Comparison of ENCODE assay signal across 2 cellular contexts in the genomic region with DNA sequence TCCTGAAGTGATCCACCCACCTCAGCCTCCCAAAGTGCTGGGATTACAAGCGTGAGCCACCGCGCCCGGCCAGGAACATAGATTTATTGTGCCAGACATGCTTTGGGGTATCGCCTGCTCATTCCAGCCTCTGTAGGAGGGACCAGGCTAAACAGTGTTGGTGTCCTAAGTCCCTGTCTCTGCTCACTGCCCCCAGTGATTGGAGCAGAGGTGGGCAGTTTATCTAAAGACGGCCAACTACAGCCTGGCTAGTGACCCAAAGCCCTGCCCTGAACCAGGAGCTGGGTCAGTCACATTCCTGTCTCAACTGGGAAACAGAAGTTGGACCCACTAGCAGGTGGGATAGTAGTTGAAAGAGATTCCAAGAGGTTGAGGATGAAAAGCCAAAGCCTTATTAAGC.
TF ChIP-seq lines count a peak whose summit lies in the region.

No MANE protein-coding gene starts in this region.

TF ChIP-seq in GM12878, 131 proteins besides CTCF, POLR2A, EP300 and RAD21:
- TF ChIP-seq CHD1 (IDR thresholded peaks at IDR 0.05; ENCODE audit: low read depth, low read length) (no peak), SPI1 (IDR thresholded peaks at IDR 0.05; ENCODE audit: borderline replicate concordance, insufficient read depth, low read depth, low read length) (peak; percentile 38; the same call in 1 of the 2 replicates)

TF ChIP-seq in SK-N-SH treated with all-trans-retinoic acid at 6 μM for 48 hours, 23 proteins besides CTCF, POLR2A, EP300 and RAD21:
- TF ChIP-seq ZFP3 (CRISPR knock-in tag; IDR thresholded peaks at IDR 0.05) (no peak), CSDC2 (CRISPR knock-in tag; IDR thresholded peaks at IDR 0.05) (no peak), TOX (CRISPR knock-in tag; IDR thresholded peaks at IDR 0.05; ENCODE audit: borderline replicate concordance) (no peak), ZC3H10 (CRISPR knock-in tag; IDR thresholded peaks at IDR 0.05) (no peak), ARNTL (CRISPR knock-in tag; IDR thresholded peaks at IDR 0.05; ENCODE audit: borderline replicate concordance, low read depth) (no peak), ZNF565 (CRISPR knock-in tag; conservative IDR thresholded peaks at IDR 0.05; ENCODE audit: low read depth) (no peak)
- TF ChIP-seq, protein P1, sequence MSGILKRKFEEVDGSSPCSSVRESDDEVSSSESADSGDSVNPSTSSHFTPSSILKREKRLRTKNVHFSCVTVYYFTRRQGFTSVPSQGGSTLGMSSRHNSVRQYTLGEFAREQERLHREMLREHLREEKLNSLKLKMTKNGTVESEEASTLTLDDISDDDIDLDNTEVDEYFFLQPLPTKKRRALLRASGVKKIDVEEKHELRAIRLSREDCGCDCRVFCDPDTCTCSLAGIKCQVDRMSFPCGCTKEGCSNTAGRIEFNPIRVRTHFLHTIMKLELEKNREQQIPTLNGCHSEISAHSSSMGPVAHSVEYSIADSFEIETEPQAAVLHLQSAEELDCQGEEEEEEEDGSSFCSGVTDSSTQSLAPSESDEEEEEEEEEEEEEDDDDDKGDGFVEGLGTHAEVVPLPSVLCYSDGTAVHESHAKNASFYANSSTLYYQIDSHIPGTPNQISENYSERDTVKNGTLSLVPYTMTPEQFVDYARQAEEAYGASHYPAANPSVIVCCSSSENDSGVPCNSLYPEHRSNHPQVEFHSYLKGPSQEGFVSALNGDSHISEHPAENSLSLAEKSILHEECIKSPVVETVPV (CRISPR knock-in tag; IDR thresholded peaks at IDR 0.05) = no peak
